8 cellular contexts compared by ENCODE assay signal in the genomic region with DNA sequence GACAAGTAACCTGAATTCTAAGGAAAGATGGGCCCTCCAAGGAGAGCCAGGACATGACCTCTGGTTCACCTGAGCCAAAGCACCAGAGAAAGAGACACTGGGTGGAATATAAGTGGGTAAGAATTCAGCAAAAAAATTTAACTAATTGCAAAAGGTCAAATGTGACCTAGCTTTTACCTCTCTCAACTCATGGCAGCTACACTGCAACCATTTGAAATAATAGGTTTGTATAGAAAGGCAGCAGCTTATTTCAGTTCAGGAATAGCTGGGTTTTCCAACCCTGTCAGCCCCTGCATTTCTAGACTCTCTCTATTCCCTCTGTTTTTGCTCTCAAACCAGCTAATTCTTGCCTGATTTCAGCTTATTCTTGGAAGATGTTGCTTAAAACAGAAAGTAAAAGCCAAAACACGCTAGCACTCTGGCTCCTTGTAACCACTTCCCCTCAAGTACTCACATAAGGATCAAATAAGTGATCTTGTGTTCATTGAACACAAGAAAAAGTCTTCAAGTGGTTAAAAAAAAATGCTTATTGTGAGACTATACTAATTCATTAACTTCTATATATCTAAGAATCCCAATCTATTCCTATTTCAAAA.
DNase-seq lines count a peak whose midpoint lies in the region; ATAC-seq and TF ChIP-seq lines count a peak whose summit lies in the region.

No MANE protein-coding gene starts in this region.

- ATAC-seq in GM19023 (IDR thresholded peaks at IDR 0.05; ENCODE audit: unreplicated experiment) (peak; percentile 76), HG03097 (IDR thresholded peaks at IDR 0.05; ENCODE audit: low FRiP score, unreplicated experiment) (peak; percentile 70)

- no peaks in the 10 kb centered on the region for H3K9me3 ChIP-seq in uterus

- intact Hi-C loops in uterus (cut with DNase I; ENCODE audit: low total_unique reads) = no loop called here

- H3K4me3 ChIP-seq in AG09309 (ENCODE audit: control insufficient read depth, low read depth, low read length) (no peak overlapping the region), WI38 (ENCODE audit: low read depth, low read length) (peak overlapping the region; percentile 7; the same call in 1 of the 2 replicates), uterus (peak overlapping the region in 1 of 2 donors; percentile 14)

- no peaks in the 10 kb centered on the region for H3K27me3 ChIP-seq in uterus

- H3K27ac ChIP-seq in uterus = no peak overlapping the region

- no peaks in the 10 kb centered on the region for H3K36me3 ChIP-seq in uterus

- H3K4me1 ChIP-seq in uterus = no peaks in the 10 kb centered on the region

- TF ChIP-seq CTCF in AG09309 (IDR thresholded peaks at IDR 0.05; ENCODE audit: control insufficient read depth, insufficient read depth, low read depth, low read length, missing control alignments) (no peak), WI38 (IDR thresholded peaks at IDR 0.05; ENCODE audit: low read depth, low read length) (no peak), uterus (IDR thresholded peaks at IDR 0.05) (no peak)

- DNase-seq in AG09309 (ENCODE audit: low read depth) = peak; percentile 10
- peak; percentile 25 for DNase-seq in pons (ENCODE audit: low spot score)
- DNase-seq in uterus = no peak
- no peak for DNase-seq in SKM-1 treated with dmso at 0.1 percent for 144 hours (lab: John Stamatoyannopoulos, UW; ENCODE audit: unreplicated experiment)
- DNase-seq in effector CD4-positive, alpha-beta T cell = no peak

- no peak for TF ChIP-seq POLR2A in uterus (IDR thresholded peaks at IDR 0.05)

Comparison
In these comparisons a context has a peak if more than half of its experiments do, and no peak if none do; other contexts are left out.
1. DNase-seq: peak in AG09309 (single experiment) and pons (single experiment); none in uterus (0 of 2), SKM-1 treated with dmso at 0.1 percent for 144 hours (single experiment) and effector CD4-positive, alpha-beta T cell (single experiment).